ENCODE assay signal across 8 cellular contexts in genomic region chr12:98754095-98754494, GRCh38.
DNase-seq lines count a peak whose midpoint lies in the region; ATAC-seq and TF ChIP-seq lines count a peak whose summit lies in the region.

No MANE protein-coding gene starts in this region.

- no peaks in the 10 kb centered on the region for H3K4me1 ChIP-seq in thyroid gland
- H3K4me1 ChIP-seq in adrenal gland (replicated peaks in 1 of 2) = no peaks in the 10 kb centered on the region

- H3K27me3 ChIP-seq in thyroid gland (no peaks in the 10 kb centered on the region), adrenal gland (no peaks in the 10 kb centered on the region)

- 72 to 84% methylated on average over 5 of the region's 5 CpGs for WGBS in thyroid gland, 2 donors
- WGBS in adrenal gland, 4 donors = 77 to 100% (median 90%) methylated on average over 1 to 5 of the region's 5 CpGs

- intact Hi-C loops in thyroid gland (cut with DNase I) (no loop called here), adrenal gland (cut with DNase I) (no loop called here)

- no peak for TF ChIP-seq POLR2A in thyroid gland (IDR thresholded peaks at IDR 0.05)
- no peak for TF ChIP-seq POLR2A in adrenal gland (IDR thresholded peaks at IDR 0.05)

- no peaks in the 10 kb centered on the region for H3K9me3 ChIP-seq in thyroid gland
- no peaks in the 10 kb centered on the region for H3K9me3 ChIP-seq in adrenal gland (replicated peaks in 1 of 3)

- H3K27ac ChIP-seq in thyroid gland (no peak overlapping the region), adrenal gland (no peak overlapping the region)

- H3K4me3 ChIP-seq in thyroid gland (replicated peaks in 1 of 3) (no peak overlapping the region), adrenal gland (no peak overlapping the region)

- ATAC-seq in GM18909 (IDR thresholded peaks at IDR 0.05; ENCODE audit: poor library complexity, unreplicated experiment) (peak; percentile 99), HG03025 (IDR thresholded peaks at IDR 0.05; ENCODE audit: low FRiP score, unreplicated experiment) (peak; percentile 98)

- no peaks in the 10 kb centered on the region for H3K36me3 ChIP-seq in thyroid gland
- H3K36me3 ChIP-seq in adrenal gland (replicated peaks in 1 of 2) = no peaks in the 10 kb centered on the region

- DNase-seq in Ammon's horn (ENCODE audit: low spot score) (peak; percentile 84), SW480 (ENCODE audit: low spot score) (peak; percentile 25), kidney tubule cell (ENCODE audit: low spot score) (peak; percentile 91), NCI-H1930 (lab: John Stamatoyannopoulos, UW) (no peak), thyroid gland (no peak), adrenal gland (no peak)

- no peak for TF ChIP-seq CTCF in thyroid gland (IDR thresholded peaks at IDR 0.05)
- no peak for TF ChIP-seq CTCF in adrenal gland (IDR thresholded peaks at IDR 0.05)

Comparison
In these comparisons a context has a peak if more than half of its experiments do, and no peak if none do; other contexts are left out.
1. DNase-seq: peak in Ammon's horn (single experiment), SW480 (single experiment) and kidney tubule cell (single experiment); none in NCI-H1930 (0 of 2), thyroid gland (0 of 2) and adrenal gland (0 of 7).